14 cellular contexts compared by ENCODE assay signal in genomic region chr21:44956356-44957046, GRCh38. TPM values are rescaled to one million over a fixed set of nuclear protein-coding genes. Genes with fewer than 3 reads are reported as not detected.
"Had no signal": no experiment of that assay in that cellular context is flagged by ENCODE, and none has a peak within 500 bp of the region (broad histone marks: within the 10 kb centered on the region; RNA-seq: fewer than 3 reads in every experiment).

No MANE protein-coding gene starts in this region.

- H3K4me3 Mint-ChIP-seq: activated T-cell treated with anti-CD3 and anti-CD28 coated beads, Interleukin-2, amount 50 U/mL, for 72 hours; T-helper 2 cell treated with Interferon-gamma antibody and Interleukin-4, amounts not matched to agents 5 μg/mL and 100 μg/mL, for 36 hours had no signal

- ATAC-seq: activated CD4-positive, CD25-positive, alpha-beta regulatory T cell treated with anti-CD3 and anti-CD28 coated beads, Interleukin-2, amount 50 U/mL, for 24 hours; activated T-cell treated with anti-CD3 and anti-CD28 coated beads, Interleukin-2, amount 50 U/mL, for 72 hours; gastrocnemius medialis; mucosa of descending colon had no signal

- H3K27ac ChIP-seq: colonic mucosa, gastrocnemius medialis, ovary, vagina had no signal

- DNase-seq: activated CD4-positive, alpha-beta T cell treated with anti-CD3 and anti-CD28 coated beads, Interleukin-2, amount 50 U/mL, for 4 hours; activated gamma-delta T cell treated with Interleukin-2 at 50 U/mL for 16 hours; activated T-cell treated with anti-CD3 and anti-CD28 coated beads, Interleukin-2, amount 50 U/mL, for 72 hours; colonic mucosa; effector CD8-positive, alpha-beta T cell; gastrocnemius medialis; hippocampal formation; ovary; stomach had no signal

- H3K27me3 ChIP-seq: colonic mucosa, gastrocnemius medialis, ovary, stomach, vagina had no signal

- H3K36me3 ChIP-seq: colonic mucosa, ovary, vagina had no signal

- H3K4me3 ChIP-seq: colonic mucosa, gastrocnemius medialis, mucosa of descending colon, ovary, stomach, vagina had no signal

- H3K27ac Mint-ChIP-seq: activated T-cell treated with anti-CD3 and anti-CD28 coated beads, Interleukin-2, amount 50 U/mL, for 72 hours; T-helper 2 cell treated with Interferon-gamma antibody and Interleukin-4, amounts not matched to agents 5 μg/mL and 100 μg/mL, for 36 hours had no signal

- H3K9me3 ChIP-seq: colonic mucosa, gastrocnemius medialis, mucosa of descending colon, ovary, stomach, vagina had no signal

- H3K4me1 ChIP-seq: colonic mucosa had no signal

- H3K9me3 Mint-ChIP-seq: activated T-cell treated with anti-CD3 and anti-CD28 coated beads, Interleukin-2, amount 50 U/mL, for 72 hours; T-helper 2 cell treated with Interferon-gamma antibody and Interleukin-4, amounts not matched to agents 5 μg/mL and 100 μg/mL, for 36 hours had no signal

RNA-seq across cellular contexts. Expression of gene ITGB2, which starts 35.8 kb away (rescaled TPM):
- polyA plus RNA-seq: neural cell had no signal
